In genomic region chr7:76358478-76359110, GRCh38 we compare ENCODE assay signal across 8 cellular contexts. TPM values are rescaled to one million over a fixed set of nuclear protein-coding genes. Genes with fewer than 3 reads are reported as not detected.
DNase-seq lines count a peak whose midpoint lies in the region; ATAC-seq, FAIRE-seq and TF ChIP-seq lines count a peak whose summit lies in the region.

YWHAG (minus strand) TSS chr7:76358991; CDS start chr7:76358808, 183 bp downstream.

- H3K9me3 Mint-ChIP-seq in activated naive CD8-positive, alpha-beta T cell treated with anti-CD3 and anti-CD28 coated beads, Interleukin-2, amount 10 ng/mL, durations not matched to agents 7 days and 5 days, result no peaks in the 10 kb centered on the region

- intact Hi-C loops in Right ventricle myocardium inferior (cut with DNase I), result loop anchor here (1.0 to 10.0 kb wide), 4 partner anchors 24 to 54 kb away; partner anchors contain the start of gene HSPB1

- H3K9ac ChIP-seq in SK-N-SH (peak within 1 kb of the TSS; percentile 93), parathyroid adenoma (peak within 1 kb of the TSS; percentile 90)

- H3K27ac ChIP-seq in SK-N-SH (ENCODE audit: low read depth in 2 of 2, low read length in 1 of 2) (peak within 1 kb of the TSS; percentile 92 to 96), parathyroid adenoma (peak within 1 kb of the TSS; percentile 97), tibial nerve (peak within 1 kb of the TSS; percentile 95 to 100 (median 98))

- H3K27me3 ChIP-seq in GM06990 (replicated peaks; ENCODE audit: control insufficient read depth, insufficient read depth, low read length) (no peaks in the 10 kb centered on the region), SK-N-SH (ENCODE audit: insufficient read depth) (no peaks in the 10 kb centered on the region), parathyroid adenoma (ENCODE audit: control insufficient read depth, insufficient read depth, low read length) (no peaks in the 10 kb centered on the region), tibial nerve (no peaks in the 10 kb centered on the region)

- H3K36me3 ChIP-seq in GM06990 (ENCODE audit: control insufficient read depth, insufficient read depth, low read length), result peaks cover 2% of the 10 kb centered on the region
- peaks cover 27 to 37% of the 10 kb centered on the region in 2 experiments for H3K36me3 ChIP-seq in SK-N-SH (replicated peaks in 1 of 2; ENCODE audit: control insufficient read depth in 1 of 2, insufficient read depth in 2 of 2, low read length in 1 of 2)
- no peaks in the 10 kb centered on the region for H3K36me3 ChIP-seq in parathyroid adenoma (ENCODE audit: control insufficient read depth, insufficient read depth, low read length)
- peaks cover 0 to 13% (median 0%) of the 10 kb centered on the region in 3 donors for H3K36me3 ChIP-seq in tibial nerve

- peak within 1 kb of the TSS; percentile 92 for H2AFZ ChIP-seq in SK-N-SH (ENCODE audit: low read depth)
- H2AFZ ChIP-seq in parathyroid adenoma, result peak within 1 kb of the TSS; percentile 90

- DNase-seq in GM06990 (ENCODE audit: extremely low read depth, insufficient read length) (peak; percentile 93), H54 (ENCODE audit: insufficient read length, low spot score) (peak; percentile 57), LoVo (ENCODE audit: low spot score) (peak; percentile 95), SK-N-SH (peak; percentile 96), Right ventricle myocardium inferior (ENCODE audit: missing footprints) (peak; percentile 96), tibial nerve (ENCODE audit: low spot score in 2 of 2) (peak; percentile 84)
- no peak for DNase-seq in activated naive CD8-positive, alpha-beta T cell treated with anti-CD3 and anti-CD28 coated beads, Interleukin-2, amount 10 ng/mL, durations not matched to agents 7 days and 5 days

- no peaks in the 10 kb centered on the region for H3K9me3 ChIP-seq in SK-N-SH
- no peaks in the 10 kb centered on the region for H3K9me3 ChIP-seq in parathyroid adenoma (ENCODE audit: control insufficient read depth, low read length)
- no peaks in the 10 kb centered on the region for H3K9me3 ChIP-seq in tibial nerve

- no peaks in the 10 kb centered on the region for H3K9me2 ChIP-seq in SK-N-SH

- TF ChIP-seq RAD21 in SK-N-SH (IDR thresholded peaks at IDR 0.05; ENCODE audit: low read length), result peak; percentile 17; the same call in 1 of the 2 replicates

- peak within 1 kb of the TSS; percentile 93 for H3K4me3 Mint-ChIP-seq in activated naive CD8-positive, alpha-beta T cell treated with anti-CD3 and anti-CD28 coated beads, Interleukin-2, amount 10 ng/mL, durations not matched to agents 7 days and 5 days

- H3K36me3 Mint-ChIP-seq in activated naive CD8-positive, alpha-beta T cell treated with anti-CD3 and anti-CD28 coated beads, Interleukin-2, amount 10 ng/mL, durations not matched to agents 7 days and 5 days, result peaks cover 24% of the 10 kb centered on the region

- POLR2A ChIA-PET in SK-N-SH (lab: Yijun Ruan, JAX), result interaction anchor here (0.6 to 3.1 kb wide), 14 partner anchors 11 to 192 kb away, joined by 3 to 24 read pairs (median 3); no protein-coding TSS in a partner anchor
- POLR2A ChIA-PET in activated naive CD8-positive, alpha-beta T cell treated with anti-CD3 and anti-CD28 coated beads, Interleukin-2, amount 10 ng/mL, durations not matched to agents 7 days and 5 days (lab: Charles Lee), result interaction anchor here (0.9 to 3.5 kb wide), 8 partner anchors 19 to 180 kb away, joined by 3 to 54 read pairs (median 4); no protein-coding TSS in a partner anchor

- no peak for FAIRE-seq in H54 (lab: Jason Lieb, UNC)

- H3F3A ChIP-seq in SK-N-SH (replicated peaks; ENCODE audit: insufficient read depth), result peaks cover 18% of the 10 kb centered on the region

- peaks cover 14 to 23% of the 10 kb centered on the region in 2 experiments; a peak in 3 of 4 replicates for H3K4me1 ChIP-seq in SK-N-SH (ENCODE audit: control insufficient read depth in 1 of 2, insufficient read depth in 2 of 2, low read depth in 1 of 2, low read length in 1 of 2)
- no peaks in the 10 kb centered on the region for H3K4me1 ChIP-seq in parathyroid adenoma
- peaks cover 0 to 45% (median 17%) of the 10 kb centered on the region in 4 donors for H3K4me1 ChIP-seq in tibial nerve

- TF ChIP-seq EP300 in SK-N-SH (IDR thresholded peaks at IDR 0.05; ENCODE audit: borderline replicate concordance in 1 of 2, low read depth in 1 of 2, low read length in 1 of 2), result peak; percentile 12 to 28; a peak in 1 of 4 replicates
- peak in 1 of 2 donors; percentile 99 for TF ChIP-seq EP300 in tibial nerve (IDR thresholded peaks at IDR 0.05)

- peak; percentile 65 for ATAC-seq in activated naive CD8-positive, alpha-beta T cell treated with anti-CD3 and anti-CD28 coated beads, Interleukin-2, amount 10 ng/mL, durations not matched to agents 7 days and 5 days (ENCODE audit: low read depth)
- ATAC-seq in Right ventricle myocardium inferior, result peak; percentile 92

- peak; percentile 100 for TF ChIP-seq POLR2A in H54 (IDR thresholded peaks at IDR 0.05; ENCODE audit: low read depth, low read length)
- peak; percentile 98 to 99 for TF ChIP-seq POLR2A in tibial nerve (IDR thresholded peaks at IDR 0.05)

- H3K27me3 Mint-ChIP-seq in activated naive CD8-positive, alpha-beta T cell treated with anti-CD3 and anti-CD28 coated beads, Interleukin-2, amount 10 ng/mL, durations not matched to agents 7 days and 5 days, result peaks cover 2% of the 10 kb centered on the region

- no peak for TF ChIP-seq CTCF in GM06990 (IDR thresholded peaks at IDR 0.05; ENCODE audit: insufficient read depth, low read length, poor library complexity, severe bottlenecking)
- no peak for TF ChIP-seq CTCF in SK-N-SH (IDR thresholded peaks at IDR 0.05)
- TF ChIP-seq CTCF in parathyroid adenoma (IDR thresholded peaks at IDR 0.05), result no peak
- TF ChIP-seq CTCF in tibial nerve (IDR thresholded peaks at IDR 0.05), result no peak

- H3K79me2 ChIP-seq in SK-N-SH (ENCODE audit: insufficient read depth) (peaks cover 52% of the 10 kb centered on the region), parathyroid adenoma (peaks cover 29% of the 10 kb centered on the region)

- peaks cover 44% of the 10 kb centered on the region for H4K20me1 ChIP-seq in SK-N-SH (ENCODE audit: insufficient read depth)

- WGBS in SK-N-SH (ENCODE audit: low lambda C conversion rate), result 3% methylated on average over 33 of the region's 80 CpGs
- WGBS in tibial nerve, 2 donors, result 0 to 1% methylated on average over 31 to 35 of the region's 80 CpGs

- peaks cover 31% of the 10 kb centered on the region for H3K4me1 Mint-ChIP-seq in activated naive CD8-positive, alpha-beta T cell treated with anti-CD3 and anti-CD28 coated beads, Interleukin-2, amount 10 ng/mL, durations not matched to agents 7 days and 5 days

- peak within 1 kb of the TSS; percentile 80 for H3K4me2 ChIP-seq in SK-N-SH
- H3K4me2 ChIP-seq in parathyroid adenoma (ENCODE audit: low read length), result peak within 1 kb of the TSS; percentile 74

- peak within 1 kb of the TSS; percentile 99 for H3K27ac Mint-ChIP-seq in activated naive CD8-positive, alpha-beta T cell treated with anti-CD3 and anti-CD28 coated beads, Interleukin-2, amount 10 ng/mL, durations not matched to agents 7 days and 5 days

- CTCF ChIA-PET in SK-N-SH (lab: Yijun Ruan, JAX), result interaction anchor here (0.6 to 3.4 kb wide), 15 partner anchors 8 to 181 kb away, joined by 3 to 32 read pairs (median 5); partner anchors contain the start of gene HSPB1

- H3K4me3 ChIP-seq in GM06990 (replicated peaks; ENCODE audit: low read depth, low read length) (peak within 1 kb of the TSS; percentile 93), SK-N-SH (ENCODE audit: low read depth in 2 of 2, low read length in 1 of 2) (peak within 1 kb of the TSS; percentile 82 to 88), parathyroid adenoma (ENCODE audit: low read depth, low read length) (peak within 1 kb of the TSS; percentile 82), tibial nerve (peak within 1 kb of the TSS; percentile 70 to 99 (median 80))

TF ChIP-seq in SK-N-SH, 30 proteins besides CTCF, POLR2A, EP300 and RAD21 (continues in another document):
- TF ChIP-seq GABPA (IDR thresholded peaks at IDR 0.05; ENCODE audit: low read depth) (no peak), EZH2phosphoT487 (IDR thresholded peaks at IDR 0.05; ENCODE audit: borderline replicate concordance, low read depth) (no peak), REST (IDR thresholded peaks at IDR 0.05; ENCODE audit: low read depth, low read length) (peak; percentile 34; the same call in 1 of the 2 replicates), CHD2 (IDR thresholded peaks at IDR 0.05; ENCODE audit: low read length, partially characterized antibody) (peak; percentile 35), RCOR1 (IDR thresholded peaks at IDR 0.05; ENCODE audit: low read length) (no peak), FOXM1 (IDR thresholded peaks at IDR 0.05; ENCODE audit: low read depth) (no peak), YY1 (IDR thresholded peaks at IDR 0.05; ENCODE audit: low read depth) (peak; percentile 95)

RNA-seq across cellular contexts. Expression of gene YWHAG, which starts in this region (rescaled TPM):
- 60.4 and 78.0 TPM in 2 replicates for polyA plus RNA-seq in SK-N-SH (2012; rRNA removed)
- polyA plus RNA-seq in SK-N-SH (2012; cell fraction: cytosol; rRNA removed), result 69.7 and 76.5 TPM in 2 replicates
- 49.2 and 56.0 TPM in 2 replicates for polyA plus RNA-seq in SK-N-SH (2012; cell fraction: nucleus; rRNA removed)
- total RNA-seq in activated naive CD8-positive, alpha-beta T cell treated with anti-CD3 and anti-CD28 coated beads, Interleukin-2, amount 10 ng/mL, durations not matched to agents 7 days and 5 days, result 10 to 100 TPM; 62.7 to 66.5 TPM
- total RNA-seq in Right ventricle myocardium inferior (243 TPM), tibial nerve (10 to 100 TPM; 54.9 to 96.6 (median 81.7) TPM)
